20 cellular contexts compared by ENCODE assay signal in the genomic region with DNA sequence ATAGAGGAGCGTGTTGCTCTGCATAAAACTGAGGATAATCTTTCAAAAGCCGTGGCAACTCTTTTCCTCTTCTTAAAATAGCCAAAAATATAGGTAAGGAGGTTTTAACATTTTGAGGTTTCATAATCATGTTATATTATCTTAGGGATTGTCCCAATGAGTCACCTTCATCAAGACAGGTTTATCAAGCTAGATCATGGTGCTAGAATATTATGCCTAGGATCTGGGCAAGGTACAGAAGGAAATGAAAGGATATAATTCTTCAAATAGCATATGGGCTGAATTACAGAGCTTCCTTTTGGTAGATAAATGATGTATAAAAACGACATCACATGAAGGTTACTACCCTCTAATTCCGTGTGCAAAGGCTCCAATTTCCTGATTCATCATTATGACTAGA. TPM values are rescaled to one million over a fixed set of nuclear protein-coding genes. Genes with fewer than 3 reads are reported as not detected.
DNase-seq lines count a peak whose midpoint lies in the region; ATAC-seq, FAIRE-seq and TF ChIP-seq lines count a peak whose summit lies in the region.
"Had no signal": no experiment of that assay in that cellular context is flagged by ENCODE, and none has a peak within 500 bp of the region (broad histone marks: within the 10 kb centered on the region; RNA-seq: fewer than 3 reads in every experiment).

No MANE protein-coding gene starts in this region.

- H3K27ac Mint-ChIP-seq in osteocyte (ENCODE audit: unreplicated experiment): no peak overlapping the region
- H3K27ac Mint-ChIP-seq: B cell, H9 had no signal

- no peaks in the 10 kb centered on the region for H3K36me3 Mint-ChIP-seq in osteocyte (ENCODE audit: unreplicated experiment)

- CTCF ChIA-PET in SK-N-SH (lab: Yijun Ruan, JAX): interaction anchor here (1.1 kb wide), 1 partner anchor 1287 kb away, joined by 3 read pairs; no protein-coding TSS in a partner anchor

- H3K4me1 ChIP-seq in SK-N-SH (ENCODE audit: control insufficient read depth in 1 of 2, insufficient read depth in 2 of 2, low read depth in 1 of 2, low read length in 1 of 2): no peaks in the 10 kb centered on the region
- no peaks in the 10 kb centered on the region for H3K4me1 ChIP-seq in RWPE2 (ENCODE audit: insufficient read depth, poor library complexity, severe bottlenecking)
- H3K4me1 ChIP-seq in small intestine (ENCODE audit: control insufficient read depth in 2 of 2, insufficient read depth in 1 of 2, low read depth in 1 of 2, low read length in 1 of 2): no peaks in the 10 kb centered on the region
- H3K4me1 ChIP-seq: SJCRH30 had no signal

- H4K20me1 ChIP-seq in SK-N-SH (ENCODE audit: insufficient read depth): no peaks in the 10 kb centered on the region

- H3K36me3 ChIP-seq in SK-N-SH (replicated peaks in 1 of 2; ENCODE audit: control insufficient read depth in 1 of 2, insufficient read depth in 2 of 2, low read length in 1 of 2) (no peaks in the 10 kb centered on the region), RWPE2 (ENCODE audit: low read depth) (no peaks in the 10 kb centered on the region), small intestine (ENCODE audit: control insufficient read depth in 2 of 2, insufficient read depth in 2 of 2, low read length in 2 of 2) (no peaks in the 10 kb centered on the region)
- H3K36me3 ChIP-seq: SJCRH30 had no signal

- no peaks in the 10 kb centered on the region for H3K79me2 ChIP-seq in SK-N-SH (ENCODE audit: insufficient read depth)

- no peaks in the 10 kb centered on the region for H3K9me2 ChIP-seq in SK-N-SH

- no peak overlapping the region for H3K4me3 ChIP-seq in SK-N-SH (ENCODE audit: low read depth in 2 of 2, low read length in 1 of 2)
- H3K4me3 ChIP-seq in RWPE2 (ENCODE audit: severe bottlenecking): no peak overlapping the region
- H3K4me3 ChIP-seq in fibroblast of the aortic adventitia (ENCODE audit: low read depth, low read length): no peak overlapping the region
- no peak overlapping the region for H3K4me3 ChIP-seq in small intestine (ENCODE audit: low read depth in 1 of 2, low read length in 2 of 2)
- H3K4me3 ChIP-seq: GM12878, SJCRH30 had no signal

- ATAC-seq in SK-N-SH treated with all-trans-retinoic acid at 6 μM for 48 hours (no peak), RWPE2 (ENCODE audit: low read depth) (peak; percentile 41; the same call in 2 of the 3 replicates), left lobe of liver (no peak)
- ATAC-seq: GM12878 had no signal

- no peaks in the 10 kb centered on the region for H3K9me3 Mint-ChIP-seq in osteocyte (ENCODE audit: unreplicated experiment)
- H3K9me3 Mint-ChIP-seq: H9 had no signal

- H3K9me3 ChIP-seq in SK-N-SH (no peaks in the 10 kb centered on the region), RWPE2 (ENCODE audit: severe bottlenecking) (peaks cover 2% of the 10 kb centered on the region), small intestine (ENCODE audit: control insufficient read depth, low read depth) (no peaks in the 10 kb centered on the region)
- H3K9me3 ChIP-seq: SJCRH30 had no signal

- no peak for TF ChIP-seq EP300 in SK-N-SH (IDR thresholded peaks at IDR 0.05; ENCODE audit: borderline replicate concordance in 1 of 2, low read depth in 1 of 2, low read length in 1 of 2)

- TF ChIP-seq CTCF in SK-N-SH (IDR thresholded peaks at IDR 0.05): no peak
- no peak for TF ChIP-seq CTCF in RWPE2 (IDR thresholded peaks at IDR 0.05; ENCODE audit: poor library complexity, severe bottlenecking)
- no peak for TF ChIP-seq CTCF in fibroblast of the aortic adventitia (IDR thresholded peaks at IDR 0.05; ENCODE audit: insufficient read depth, low read length)
- TF ChIP-seq CTCF in osteocyte (IDR thresholded peaks at IDR 0.05): no peak

- peak overlapping the region; percentile 32 for H2AFZ ChIP-seq in SK-N-SH (ENCODE audit: low read depth)

- no peak overlapping the region for H3K27ac ChIP-seq in SK-N-SH (ENCODE audit: low read depth in 2 of 2, low read length in 1 of 2)
- no peak overlapping the region for H3K27ac ChIP-seq in RWPE2 (ENCODE audit: poor library complexity, severe bottlenecking)
- H3K27ac ChIP-seq in small intestine (ENCODE audit: low read depth in 1 of 2, low read length in 1 of 2): no peak overlapping the region
- H3K27ac ChIP-seq: SJCRH30 had no signal

- POLR2A ChIA-PET in SK-N-SH (lab: Yijun Ruan, JAX): no interaction called here

- no peak for TF ChIP-seq RAD21 in SK-N-SH (IDR thresholded peaks at IDR 0.05; ENCODE audit: low read length)

- H3K27me3 Mint-ChIP-seq in osteocyte (ENCODE audit: unreplicated experiment): peaks cover 59% of the 10 kb centered on the region

- H3K4me1 Mint-ChIP-seq in osteocyte (ENCODE audit: unreplicated experiment): no peaks in the 10 kb centered on the region
- H3K4me1 Mint-ChIP-seq: B cell, H9 had no signal

- 28% methylated on average over 4 of the region's 4 CpGs for WGBS in SK-N-SH (ENCODE audit: low lambda C conversion rate)
- 42 to 50% (median 43%) methylated on average over 4 of the region's 4 CpGs for WGBS in small intestine, 3 donors

- H3K27me3 ChIP-seq in SK-N-SH (ENCODE audit: insufficient read depth) (no peaks in the 10 kb centered on the region; the same call in 1 of the 2 replicates), RWPE2 (ENCODE audit: insufficient read depth, poor library complexity, severe bottlenecking) (peaks cover 31% of the 10 kb centered on the region), small intestine (ENCODE audit: control insufficient read depth in 2 of 2, insufficient read depth in 2 of 2, low read length in 2 of 2) (peaks cover 0 to 2% of the 10 kb centered on the region in 2 donors)
- H3K27me3 ChIP-seq: SJCRH30 had no signal

- no peaks in the 10 kb centered on the region for H3F3A ChIP-seq in SK-N-SH (replicated peaks; ENCODE audit: insufficient read depth)

- no peak overlapping the region; the same call in 1 of the 2 replicates for H3K4me2 ChIP-seq in SK-N-SH

- DNase-seq in SK-N-SH (no peak), RWPE2 (ENCODE audit: low spot score) (no peak), fibroblast of the aortic adventitia (ENCODE audit: low read depth) (peak; percentile 36), small intestine (peak; percentile 67), D341Med (ENCODE audit: low spot score) (no peak), left lobe of liver (ENCODE audit: low spot score) (no peak), osteocyte (ENCODE audit: extremely low spot score, unreplicated experiment) (no peak)
- DNase-seq: 8988T, COR-L47, DMS153, EL, H9, NCI-H1694 treated with DMSO at 0.1 percent for 48 hours, NCI-H510A, NCI-H748 treated with DMSO at 0.1 percent for 48 hours, SJCRH30 had no signal

- H3K9ac ChIP-seq in SK-N-SH: no peak overlapping the region

- no peak for FAIRE-seq in small intestine (lab: Jason Lieb, UNC)
- FAIRE-seq: GM12878, GM18507 had no signal

- no peak overlapping the region for H3K4me3 Mint-ChIP-seq in osteocyte (ENCODE audit: unreplicated experiment)
- H3K4me3 Mint-ChIP-seq: B cell, H9 had no signal

TF ChIP-seq in SK-N-SH, 30 proteins besides CTCF, POLR2A, EP300 and RAD21 (continues in another document):
- TF ChIP-seq EZH2phosphoT487 (IDR thresholded peaks at IDR 0.05; ENCODE audit: borderline replicate concordance, low read depth) (no peak), YY1 (IDR thresholded peaks at IDR 0.05; ENCODE audit: low read depth) (no peak), GABPA (IDR thresholded peaks at IDR 0.05; ENCODE audit: low read depth) (no peak), TAF1 (IDR thresholded peaks at IDR 0.05; ENCODE audit: borderline replicate concordance, low read depth, low read length) (no peak), SIN3A (IDR thresholded peaks at IDR 0.05; ENCODE audit: borderline replicate concordance, low read depth, low read length) (no peak)
- TF ChIP-seq, protein P1, sequence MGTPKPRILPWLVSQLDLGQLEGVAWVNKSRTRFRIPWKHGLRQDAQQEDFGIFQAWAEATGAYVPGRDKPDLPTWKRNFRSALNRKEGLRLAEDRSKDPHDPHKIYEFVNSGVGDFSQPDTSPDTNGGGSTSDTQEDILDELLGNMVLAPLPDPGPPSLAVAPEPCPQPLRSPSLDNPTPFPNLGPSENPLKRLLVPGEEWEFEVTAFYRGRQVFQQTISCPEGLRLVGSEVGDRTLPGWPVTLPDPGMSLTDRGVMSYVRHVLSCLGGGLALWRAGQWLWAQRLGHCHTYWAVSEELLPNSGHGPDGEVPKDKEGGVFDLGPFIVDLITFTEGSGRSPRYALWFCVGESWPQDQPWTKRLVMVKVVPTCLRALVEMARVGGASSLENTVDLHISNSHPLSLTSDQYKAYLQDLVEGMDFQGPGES (IDR thresholded peaks at IDR 0.05; ENCODE audit: low read depth, low read length): no peak

TF ChIP-seq in SK-N-SH treated with all-trans-retinoic acid at 6 μM for 48 hours, 23 proteins besides CTCF, POLR2A, EP300 and RAD21:
- TF ChIP-seq GLIS3 (CRISPR knock-in tag; IDR thresholded peaks at IDR 0.05): no peak
- TF ChIP-seq, protein P2, sequence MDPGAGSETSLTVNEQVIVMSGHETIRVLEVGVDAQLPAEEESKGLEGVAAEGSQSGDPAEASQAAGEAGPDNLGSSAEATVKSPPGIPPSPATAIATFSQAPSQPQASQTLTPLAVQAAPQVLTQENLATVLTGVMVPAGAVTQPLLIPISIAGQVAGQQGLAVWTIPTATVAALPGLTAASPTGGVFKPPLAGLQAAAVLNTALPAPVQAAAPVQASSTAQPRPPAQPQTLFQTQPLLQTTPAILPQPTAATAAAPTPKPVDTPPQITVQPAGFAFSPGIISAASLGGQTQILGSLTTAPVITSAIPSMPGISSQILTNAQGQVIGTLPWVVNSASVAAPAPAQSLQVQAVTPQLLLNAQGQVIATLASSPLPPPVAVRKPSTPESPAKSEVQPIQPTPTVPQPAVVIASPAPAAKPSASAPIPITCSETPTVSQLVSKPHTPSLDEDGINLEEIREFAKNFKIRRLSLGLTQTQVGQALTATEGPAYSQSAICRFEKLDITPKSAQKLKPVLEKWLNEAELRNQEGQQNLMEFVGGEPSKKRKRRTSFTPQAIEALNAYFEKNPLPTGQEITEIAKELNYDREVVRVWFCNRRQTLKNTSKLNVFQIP (CRISPR knock-in tag; IDR thresholded peaks at IDR 0.05; ENCODE audit: borderline replicate concordance, low read depth): no peak

RNA-seq across cellular contexts. Expression of a gene that starts 28.7 kb away (rescaled TPM):
- polyA plus RNA-seq in SK-N-SH (2012; rRNA removed): 8.6 and 12.0 TPM in 2 replicates
- 11.5 and 14.9 TPM in 2 replicates for polyA plus RNA-seq in SK-N-SH (2012; cell fraction: cytosol; rRNA removed)
- polyA plus RNA-seq in SK-N-SH (2012; cell fraction: nucleus; rRNA removed): 9.4 and 18.5 TPM in 2 replicates
- total RNA-seq in fibroblast of the aortic adventitia (ENCODE audit: low replicate concordance): 41.8 and 46.5 TPM in 2 replicates
- 10 to 100 TPM; 20.8 to 24.8 (median 24.6) TPM for polyA plus RNA-seq in small intestine
- total RNA-seq in left lobe of liver: 15.8 TPM
- 50.9 and 52.2 TPM in 2 replicates for total RNA-seq in osteocyte

RNA-seq across cellular contexts. Expression of a gene that starts 56.2 kb away (rescaled TPM):
- polyA plus RNA-seq in SK-N-SH (2012; rRNA removed): 6.5 and 8.3 TPM in 2 replicates
- polyA plus RNA-seq in SK-N-SH (2012; cell fraction: cytosol; rRNA removed): 12.4 and 17.1 TPM in 2 replicates
- polyA plus RNA-seq in SK-N-SH (2012; cell fraction: nucleus; rRNA removed): 1.6 and 4.9 TPM in 2 replicates
- total RNA-seq in fibroblast of the aortic adventitia (ENCODE audit: low replicate concordance): 14.2 and 37.5 TPM in 2 replicates
- polyA plus RNA-seq in small intestine: 10 to 100 TPM; 15.4 to 23.9 (median 17.0) TPM
- 29.2 TPM for total RNA-seq in left lobe of liver
- total RNA-seq in osteocyte: 70.6 and 75.7 TPM in 2 replicates

Comparison
In these comparisons a context has a peak if more than half of its experiments do, and no peak if none do; other contexts are left out.
1. DNase-seq: peak in fibroblast of the aortic adventitia (single experiment) and small intestine (single experiment); none in SK-N-SH (single experiment), RWPE2 (single experiment), D341Med (single experiment), left lobe of liver (single experiment) and osteocyte (single experiment).